In the genomic region with DNA sequence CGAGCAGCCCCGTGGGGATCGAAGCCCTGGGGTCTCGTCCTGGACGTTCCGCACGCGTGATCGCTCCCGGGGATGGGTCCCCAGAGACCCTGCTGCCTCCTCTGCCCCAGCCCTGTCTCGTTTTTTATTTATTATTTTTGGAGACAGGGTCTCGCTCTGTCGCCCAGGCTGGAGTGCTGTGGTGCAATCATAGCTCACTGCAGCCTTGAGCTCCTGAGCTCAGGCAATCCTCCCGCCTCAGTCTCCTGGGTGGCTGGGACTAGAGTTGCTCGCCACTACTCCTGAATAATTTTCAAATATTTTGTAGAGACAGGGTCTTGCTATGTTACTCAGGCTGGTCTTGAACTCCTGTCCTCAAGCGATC, we compare ENCODE assay signal across 8 cellular contexts.
A peak's percentile ranks its signal among the peaks of the same experiment; 100 is the strongest.
DNase-seq lines count a peak whose midpoint lies in the region; ATAC-seq lines count a peak whose summit lies in the region.

No MANE protein-coding gene starts in this region.

- no peaks in the 10 kb centered on the region for H3K36me3 ChIP-seq in adipocyte (ENCODE audit: control insufficient read depth, insufficient read depth, low read length, severe bottlenecking)

- DNase-seq in stimulated activated naive CD8-positive, alpha-beta T cell treated with anti-CD3 and anti-CD28 coated beads, Interleukin-15, Interleukin-2, amounts not matched to agents 100 U/mL and 50 U/mL, for 24 hours, result no peak
- DNase-seq in adipocyte (ENCODE audit: low read depth) (no peak), memory B cell (ENCODE audit: low spot score in 2 of 2) (no peak), activated gamma-delta T cell (lab: John Stamatoyannopoulos, UW) (no peak), NCI-H446 (lab: John Stamatoyannopoulos, UW) (no peak), DMS 273 (lab: John Stamatoyannopoulos, UW; ENCODE audit: unreplicated experiment) (no peak)

- peaks cover 41% of the 10 kb centered on the region for H3K4me1 ChIP-seq in adipocyte (ENCODE audit: control insufficient read depth, insufficient read depth, low read length)

- peaks cover 36% of the 10 kb centered on the region for H3K4me1 Mint-ChIP-seq in stimulated activated naive CD8-positive, alpha-beta T cell treated with anti-CD3 and anti-CD28 coated beads, Interleukin-15, Interleukin-2, amounts not matched to agents 100 ng/mL and 50 ng/mL, for 24 hours (ENCODE audit: low read depth)
- peaks cover 16% of the 10 kb centered on the region for H3K4me1 Mint-ChIP-seq in memory B cell

- peak overlapping the region; percentile 31 for H3K27ac Mint-ChIP-seq in stimulated activated naive CD8-positive, alpha-beta T cell treated with anti-CD3 and anti-CD28 coated beads, Interleukin-15, Interleukin-2, amounts not matched to agents 100 ng/mL and 50 ng/mL, for 24 hours
- H3K27ac Mint-ChIP-seq in memory B cell, result peak overlapping the region; percentile 1

- H3K9ac ChIP-seq in adipocyte (ENCODE audit: low read length), result peak overlapping the region; percentile 39

- H3K9me3 Mint-ChIP-seq in stimulated activated naive CD8-positive, alpha-beta T cell treated with anti-CD3 and anti-CD28 coated beads, Interleukin-15, Interleukin-2, amounts not matched to agents 100 ng/mL and 50 ng/mL, for 24 hours, result no peaks in the 10 kb centered on the region
- no peaks in the 10 kb centered on the region for H3K9me3 Mint-ChIP-seq in memory B cell

- H3K27me3 Mint-ChIP-seq in stimulated activated naive CD8-positive, alpha-beta T cell treated with anti-CD3 and anti-CD28 coated beads, Interleukin-15, Interleukin-2, amounts not matched to agents 100 ng/mL and 50 ng/mL, for 24 hours, result peaks cover 6% of the 10 kb centered on the region
- peaks cover 8% of the 10 kb centered on the region for H3K27me3 Mint-ChIP-seq in memory B cell

- H3K9me3 ChIP-seq in adipocyte (ENCODE audit: control insufficient read depth, low read length), result no peaks in the 10 kb centered on the region

- peak overlapping the region; percentile 64 for H3K4me3 Mint-ChIP-seq in stimulated activated naive CD8-positive, alpha-beta T cell treated with anti-CD3 and anti-CD28 coated beads, Interleukin-15, Interleukin-2, amounts not matched to agents 100 ng/mL and 50 ng/mL, for 24 hours
- H3K4me3 Mint-ChIP-seq in memory B cell, result peak overlapping the region; percentile 84

- no peak for ATAC-seq in stimulated activated naive CD8-positive, alpha-beta T cell treated with anti-CD3 and anti-CD28 coated beads, Interleukin-15, Interleukin-2, amounts not matched to agents 100 U/mL and 50 U/mL, for 24 hours
- peak; percentile 13 for ATAC-seq in memory B cell (ENCODE audit: low read depth)
- ATAC-seq in GM21737 (IDR thresholded peaks at IDR 0.05; ENCODE audit: unreplicated experiment), result no peak

- H3K4me3 ChIP-seq in adipocyte (ENCODE audit: low read length), result peak overlapping the region; percentile 74

- no peaks in the 10 kb centered on the region for H3K27me3 ChIP-seq in adipocyte (replicated peaks; ENCODE audit: control insufficient read depth, insufficient read depth, low read length)

- no peaks in the 10 kb centered on the region for H3K36me3 Mint-ChIP-seq in stimulated activated naive CD8-positive, alpha-beta T cell treated with anti-CD3 and anti-CD28 coated beads, Interleukin-15, Interleukin-2, amounts not matched to agents 100 ng/mL and 50 ng/mL, for 24 hours (ENCODE audit: low read depth)
- no peaks in the 10 kb centered on the region for H3K36me3 Mint-ChIP-seq in memory B cell
